In the genomic region with DNA sequence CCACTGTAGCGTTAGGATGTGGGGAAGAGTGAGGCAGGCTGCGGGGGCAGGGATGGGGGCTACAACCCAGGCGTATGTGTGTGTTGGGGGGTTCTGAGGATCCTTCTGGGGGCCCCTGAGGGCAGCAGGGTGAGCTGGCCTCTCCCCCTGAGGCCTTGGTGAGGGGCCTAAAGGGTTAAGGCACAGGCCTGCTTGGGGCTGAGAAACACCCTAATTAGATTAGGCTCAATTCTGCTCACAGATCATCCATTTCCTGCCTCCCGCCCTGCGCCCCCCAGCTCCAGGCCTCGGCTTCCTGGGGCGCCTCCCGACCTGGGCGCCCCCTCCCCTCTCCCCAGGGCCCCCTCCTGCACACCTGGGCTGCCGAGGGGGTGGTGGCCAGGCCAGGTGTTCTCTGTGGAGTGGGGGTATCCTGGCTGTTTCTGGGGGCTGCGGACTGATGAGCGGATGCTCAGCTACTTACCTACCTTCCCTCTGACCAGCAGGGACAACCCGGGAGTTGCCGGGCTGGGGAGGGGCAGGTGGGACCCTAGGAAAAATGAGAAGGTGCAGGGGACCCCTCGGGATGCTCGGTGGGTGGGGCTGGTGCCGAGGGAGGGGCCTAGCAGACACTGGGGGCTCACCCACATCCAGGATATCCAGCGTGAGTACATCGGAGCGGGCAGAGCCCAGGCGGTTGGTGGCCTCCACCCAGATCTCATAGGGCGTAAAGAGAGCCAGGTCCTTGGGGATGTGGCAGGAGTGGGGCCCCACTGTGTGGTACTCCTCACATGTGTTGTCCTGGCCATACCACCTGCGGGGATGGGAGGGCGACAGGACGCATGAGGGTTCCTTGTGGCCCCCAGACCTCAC, we compare ENCODE assay signal across 17 cellular contexts. TPM values are rescaled to one million over a fixed set of nuclear protein-coding genes. Genes with fewer than 3 reads are reported as not detected.
"Had no signal": no experiment of that assay in that cellular context is flagged by ENCODE, and none has a peak within 500 bp of the region (broad histone marks: within the 10 kb centered on the region; RNA-seq: fewer than 3 reads in every experiment).

No MANE protein-coding gene starts in this region.

- H3K27ac Mint-ChIP-seq: activated naive CD4-positive, alpha-beta T cell treated with anti-CD3 and anti-CD28 coated beads for 36 hours; activated naive CD8-positive, alpha-beta T cell treated with anti-CD3 and anti-CD28 coated beads, Interleukin-2, amount 50 U/mL, for 24 hours; activated T-helper 17 cell treated with anti-CD3 and anti-CD28 coated beads, Interleukin-2, amount 50 U/mL, for 72 hours; dendritic cell treated with granulocyte-macrophage colony-stimulating factor and Interleukin-4, amounts not matched to agents 40 ng/mL and 50 ng/mL, for 4 days; immature natural killer cell; mesothelial cell of epicardium; nephron progenitor cell; stimulated activated effector memory CD8-positive, alpha-beta T cell treated with anti-CD3 and anti-CD28 coated beads, Interleukin-12 subunit alpha, Interleukin-12 subunit beta, amount 100 ng/mL, for 72 hours had no signal

- ATAC-seq: activated CD4-positive, CD25-positive, alpha-beta regulatory T cell treated with anti-CD3 and anti-CD28 coated beads, Interleukin-2, amount 50 U/mL, for 24 hours; activated naive CD8-positive, alpha-beta T cell treated with anti-CD3 and anti-CD28 coated beads, Interleukin-2, amount 50 U/mL, for 24 hours; activated T-helper 17 cell treated with anti-CD3 and anti-CD28 coated beads, Interleukin-2, amount 50 U/mL, for 72 hours; heart left ventricle; stimulated activated effector memory CD8-positive, alpha-beta T cell treated with anti-CD3 and anti-CD28 coated beads, Interleukin-12 subunit alpha, Interleukin-12 subunit beta, amount 100 ng/mL, for 72 hours had no signal

- H3K9me3 Mint-ChIP-seq: activated naive CD4-positive, alpha-beta T cell treated with anti-CD3 and anti-CD28 coated beads for 36 hours; activated naive CD8-positive, alpha-beta T cell treated with anti-CD3 and anti-CD28 coated beads, Interleukin-2, amount 50 U/mL, for 24 hours; activated T-helper 17 cell treated with anti-CD3 and anti-CD28 coated beads, Interleukin-2, amount 50 U/mL, for 72 hours; dendritic cell treated with granulocyte-macrophage colony-stimulating factor and Interleukin-4, amounts not matched to agents 40 ng/mL and 50 ng/mL, for 4 days; mesothelial cell of epicardium; nephron progenitor cell; stimulated activated effector memory CD8-positive, alpha-beta T cell treated with anti-CD3 and anti-CD28 coated beads, Interleukin-12 subunit alpha, Interleukin-12 subunit beta, amount 100 ng/mL, for 72 hours had no signal

- H3K36me3 Mint-ChIP-seq: immature natural killer cell; mesothelial cell of epicardium; stimulated activated effector memory CD8-positive, alpha-beta T cell treated with anti-CD3 and anti-CD28 coated beads, Interleukin-12 subunit alpha, Interleukin-12 subunit beta, amount 100 ng/mL, for 72 hours had no signal

- DNase-seq: activated CD4-positive, alpha-beta T cell treated with anti-CD3 and anti-CD28 coated beads, Interleukin-2, amount 50 U/mL, for 4 hours; activated naive CD4-positive, alpha-beta T cell treated with anti-CD3 and anti-CD28 coated beads for 36 hours; activated naive CD8-positive, alpha-beta T cell treated with anti-CD3 and anti-CD28 coated beads, Interleukin-2, amount 50 U/mL, for 24 hours; aorta; effector memory CD4-positive, alpha-beta T cell; heart left ventricle; immature natural killer cell; nephron progenitor cell; ovary; stimulated activated CD4-positive, alpha-beta T cell treated with anti-CD3 and anti-CD28 coated beads, Interleukin-12 subunit alpha, Interleukin-12 subunit beta, amount 100 ng/mL, for 4 hours; stimulated activated CD4-positive, alpha-beta T cell treated with anti-CD3 and anti-CD28 coated beads, Interleukin-2, amount 100 ng/mL, for 24 hours; uterus had no signal

- H3K4me3 Mint-ChIP-seq: activated naive CD4-positive, alpha-beta T cell treated with anti-CD3 and anti-CD28 coated beads for 36 hours; activated naive CD8-positive, alpha-beta T cell treated with anti-CD3 and anti-CD28 coated beads, Interleukin-2, amount 50 U/mL, for 24 hours; activated T-helper 17 cell treated with anti-CD3 and anti-CD28 coated beads, Interleukin-2, amount 50 U/mL, for 72 hours; dendritic cell treated with granulocyte-macrophage colony-stimulating factor and Interleukin-4, amounts not matched to agents 40 ng/mL and 50 ng/mL, for 4 days; immature natural killer cell; mesothelial cell of epicardium; nephron progenitor cell; stimulated activated effector memory CD8-positive, alpha-beta T cell treated with anti-CD3 and anti-CD28 coated beads, Interleukin-12 subunit alpha, Interleukin-12 subunit beta, amount 100 ng/mL, for 72 hours had no signal

RNA-seq across cellular contexts. Expression of a gene that starts 8.6 kb away (rescaled TPM):
- total RNA-seq: activated naive CD4-positive, alpha-beta T cell treated with anti-CD3 and anti-CD28 coated beads for 36 hours; activated T-helper 17 cell treated with anti-CD3 and anti-CD28 coated beads, Interleukin-2, amount 50 U/mL, for 72 hours had no signal
